ENCODE assay signal across 13 cellular contexts in genomic region chr7:47503283-47503682, GRCh38.
A peak's percentile ranks its signal among the peaks of the same experiment; 100 is the strongest.
DNase-seq lines count a peak whose midpoint lies in the region; ATAC-seq, FAIRE-seq and TF ChIP-seq lines count a peak whose summit lies in the region.
"Had no signal": no experiment of that assay in that cellular context is flagged by ENCODE, and none has a peak within 500 bp of the region (broad histone marks: within the 10 kb centered on the region; RNA-seq: fewer than 3 reads in every experiment).

No MANE protein-coding gene starts in this region.

- no peak for TF ChIP-seq EP300 in A549 (IDR thresholded peaks at IDR 0.05)

- H3K4me3 Mint-ChIP-seq in IgD-negative memory B cell (no peak overlapping the region), memory B cell (no peak overlapping the region)

- H3K36me3 Mint-ChIP-seq in IgD-negative memory B cell (peaks cover 3% of the 10 kb centered on the region), memory B cell (peaks cover 18% of the 10 kb centered on the region)

- no peaks in the 10 kb centered on the region for H3K9me3 ChIP-seq in A549

- FAIRE-seq in A549 (lab: Jason Lieb, UNC) (no peak), bronchial epithelial cell (lab: Jason Lieb, UNC) (no peak)
- FAIRE-seq: endothelial cell of umbilical vein, keratinocyte had no signal

- peaks cover 98% of the 10 kb centered on the region for H3K4me1 ChIP-seq in A549

- no peaks in the 10 kb centered on the region for H3K27me3 ChIP-seq in bronchial epithelial cell (ENCODE audit: control insufficient read depth, insufficient read depth, low read length)

- H3K27ac ChIP-seq in A549, result peak overlapping the region; percentile 52 to 76; a peak in 5 of 6 replicates

- no peak for DNase-seq in A549 (ENCODE audit: low read depth in 1 of 2, low spot score in 1 of 2)
- peak; percentile 21 for DNase-seq in bronchial epithelial cell (ENCODE audit: low read depth)
- no peak for DNase-seq in memory B cell (ENCODE audit: low spot score in 2 of 2)
- DNase-seq in NCI-H1694 treated with DMSO at 0.1 percent for 48 hours (lab: John Stamatoyannopoulos, UW), result no peak
- DNase-seq in GM10248 (ENCODE audit: extremely low spot score), result no peak
- DNase-seq: activated CD8-positive, alpha-beta memory T cell treated with anti-CD3 and anti-CD28 coated beads for 24 hours; NCI-H2029; T-helper 9 cell had no signal

- no peak for TF ChIP-seq RAD21 in A549 (conservative IDR thresholded peaks at IDR 0.05 in 1 of 2, IDR thresholded peaks at IDR 0.05 in 1 of 2)

- peak overlapping the region; percentile 60 for H3K4me2 ChIP-seq in A549

- H3K4me3 ChIP-seq in A549 (no peak overlapping the region), bronchial epithelial cell (ENCODE audit: low read depth, low read length) (no peak overlapping the region)

- H3K9me3 Mint-ChIP-seq in IgD-negative memory B cell, result no peaks in the 10 kb centered on the region
- no peaks in the 10 kb centered on the region for H3K9me3 Mint-ChIP-seq in memory B cell

- H3K27ac Mint-ChIP-seq in IgD-negative memory B cell (peak overlapping the region; percentile 10 to 55 (median 48)), memory B cell (peak overlapping the region; percentile 72)

- H3K4me1 Mint-ChIP-seq in IgD-negative memory B cell (peaks cover 5 to 17% (median 8%) of the 10 kb centered on the region in 3 donors), memory B cell (peaks cover 24% of the 10 kb centered on the region)

- no peak for TF ChIP-seq CTCF in A549 (IDR thresholded peaks at IDR 0.05)
- TF ChIP-seq CTCF in bronchial epithelial cell (IDR thresholded peaks at IDR 0.05; ENCODE audit: insufficient read depth, low read length, severe bottlenecking), result no peak
- TF ChIP-seq CTCF in GM10248 (IDR thresholded peaks at IDR 0.05; ENCODE audit: control extremely low read depth, extremely low read depth, low read depth, missing control alignments), result no peak

- H3K27me3 Mint-ChIP-seq in IgD-negative memory B cell (no peaks in the 10 kb centered on the region), memory B cell (no peaks in the 10 kb centered on the region)

- CTCF ChIA-PET in A549 (lab: Yijun Ruan, JAX), result interaction anchor here (0.7 to 2.0 kb wide), 5 partner anchors 9 to 316 kb away, joined by 3 to 7 read pairs (median 3); no protein-coding TSS in a partner anchor
- CTCF ChIA-PET in GM10248 (lab: Yijun Ruan, JAX), result interaction anchor here (1.1 kb wide), 1 partner anchor 9 kb away, joined by 3 read pairs; no protein-coding TSS in a partner anchor

- H3K36me3 ChIP-seq in bronchial epithelial cell (ENCODE audit: control insufficient read depth, insufficient read depth, low read length), result no peaks in the 10 kb centered on the region

- no peak for ATAC-seq in A549
- no peak for ATAC-seq in memory B cell (ENCODE audit: low read depth)
- ATAC-seq in HG03342 (IDR thresholded peaks at IDR 0.05; ENCODE audit: unreplicated experiment), result no peak
- ATAC-seq in GM18502 (IDR thresholded peaks at IDR 0.05; ENCODE audit: poor library complexity, unreplicated experiment), result no peak

- POLR2A ChIA-PET in A549 (lab: Yijun Ruan, JAX), result interaction anchor here (0.6 kb wide), 1 partner anchor 76 kb away, joined by 3 read pairs; no protein-coding TSS in a partner anchor
- POLR2A ChIA-PET in GM10248 (lab: Yijun Ruan, JAX), result no interaction called here

- TF ChIP-seq POLR2A in A549 (IDR thresholded peaks at IDR 0.05; ENCODE audit: low read length), result no peak

TF ChIP-seq in A549, 52 proteins besides CTCF, POLR2A, EP300 and RAD21:
- peak; percentile 66 for TF ChIP-seq MAFK (IDR thresholded peaks at IDR 0.05; ENCODE audit: partially characterized antibody)
- TF ChIP-seq CEBPB (IDR thresholded peaks at IDR 0.05), result no peak
- TF ChIP-seq ZSCAN20 (CRISPR knock-in tag; IDR thresholded peaks at IDR 0.05), result no peak
- TF ChIP-seq HEYL (CRISPR knock-in tag; IDR thresholded peaks at IDR 0.05), result no peak
- TF ChIP-seq KDM1A (IDR thresholded peaks at IDR 0.05; ENCODE audit: low read depth), result no peak
- TF ChIP-seq NFE2L2 (conservative IDR thresholded peaks at IDR 0.05; ENCODE audit: low read length), result peak; percentile 56; the same call in 1 of the 2 replicates
